Comparison of ENCODE assay signal across 8 cellular contexts in the genomic region with DNA sequence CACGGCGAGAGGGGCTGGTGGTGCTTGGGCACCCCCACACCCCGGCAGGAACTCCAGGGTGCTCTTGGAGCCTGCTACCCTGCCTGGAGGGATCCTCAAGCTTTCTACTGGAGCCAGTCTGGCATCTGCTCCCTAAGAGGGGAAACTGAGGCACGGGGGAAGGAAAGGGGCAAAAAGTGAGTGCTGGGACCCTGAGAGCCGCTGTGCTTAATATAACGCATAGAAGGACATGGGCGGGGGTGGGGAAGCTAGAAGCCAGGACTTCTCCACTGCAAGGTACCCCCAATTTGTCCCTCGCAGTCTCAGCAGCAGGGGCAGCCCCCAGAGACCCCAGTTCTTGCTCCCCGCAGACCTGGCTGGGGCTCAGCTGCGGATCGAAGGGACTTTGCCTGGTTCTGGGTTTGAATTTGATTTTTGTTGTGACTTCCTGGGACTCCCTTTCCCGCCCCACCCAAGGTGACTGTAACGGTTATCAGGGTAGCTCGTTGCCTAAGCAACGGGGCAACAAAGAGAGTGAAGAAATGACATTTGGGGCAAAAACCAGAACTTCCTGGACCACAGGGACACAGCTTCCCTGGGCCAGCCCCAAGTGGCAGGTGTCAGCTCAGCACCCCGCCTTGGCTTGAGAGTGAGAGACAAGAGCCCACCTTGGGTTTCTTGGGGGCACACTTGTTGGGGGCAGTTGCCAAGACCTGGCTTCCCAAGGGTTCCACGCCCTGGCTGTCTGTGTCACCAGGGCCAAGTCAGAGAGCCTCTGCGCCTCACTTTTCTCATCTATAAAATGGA. TPM values are rescaled to one million over a fixed set of nuclear protein-coding genes. Genes with fewer than 3 reads are reported as not detected.
DNase-seq lines count a peak whose midpoint lies in the region; ATAC-seq and TF ChIP-seq lines count a peak whose summit lies in the region.

No MANE protein-coding gene starts in this region.

- H3K36me3 Mint-ChIP-seq in activated CD8-positive, alpha-beta T cell treated with anti-CD3 and anti-CD28 coated beads for 36 hours (ENCODE audit: low read depth), result peaks cover 37% of the 10 kb centered on the region

- peaks cover 23 to 56% of the 10 kb centered on the region in 2 experiments for H3K4me1 ChIP-seq in neutrophil (ENCODE audit: control insufficient read depth in 1 of 2, insufficient read depth in 1 of 2, low read depth in 1 of 2, low read length in 1 of 2)

- peak overlapping the region; percentile 86 to 91 for H3K4me3 ChIP-seq in neutrophil (ENCODE audit: low read depth in 1 of 2, low read length in 1 of 2)

- no peaks in the 10 kb centered on the region for H3K9me3 ChIP-seq in neutrophil

- H3K27ac Mint-ChIP-seq in activated CD8-positive, alpha-beta T cell treated with anti-CD3 and anti-CD28 coated beads for 36 hours, result peak overlapping the region; percentile 98

- no peaks in the 10 kb centered on the region for H3K9me3 Mint-ChIP-seq in activated CD8-positive, alpha-beta T cell treated with anti-CD3 and anti-CD28 coated beads for 36 hours

- no peaks in the 10 kb centered on the region for H3K27me3 ChIP-seq in neutrophil

- H3K4me1 Mint-ChIP-seq in activated CD8-positive, alpha-beta T cell treated with anti-CD3 and anti-CD28 coated beads for 36 hours (ENCODE audit: low read depth), result peaks cover 31% of the 10 kb centered on the region

- intact Hi-C loops in activated CD8-positive, alpha-beta T cell treated with anti-CD3 and anti-CD28 coated beads for 36 hours (cut with micrococcal nuclease), result loop anchor here (2.0 kb wide), 1 partner anchor 13 kb away; no protein-coding TSS in a partner anchor

- H3K4me3 Mint-ChIP-seq in activated CD8-positive, alpha-beta T cell treated with anti-CD3 and anti-CD28 coated beads for 36 hours, result peak overlapping the region; percentile 99

- H3K27me3 Mint-ChIP-seq in activated CD8-positive, alpha-beta T cell treated with anti-CD3 and anti-CD28 coated beads for 36 hours, result no peaks in the 10 kb centered on the region

- POLR2A ChIA-PET in activated CD8-positive, alpha-beta T cell treated with anti-CD3 and anti-CD28 coated beads for 36 hours (lab: Charles Lee), result interaction anchor here (0.6 to 10.7 kb wide), 15 partner anchors 8 to 245 kb away, joined by 3 to 247 read pairs (median 6); a partner anchor contains a TSS

- TF ChIP-seq CTCF in C4-2B (conservative IDR thresholded peaks at IDR 0.05) (no peak), neutrophil (IDR thresholded peaks at IDR 0.05) (peak; percentile 80)
- no peak for TF ChIP-seq CTCF in activated CD8-positive, alpha-beta T cell treated with anti-CD3 and anti-CD28 coated beads for 36 hours (IDR thresholded peaks at IDR 0.05)

- peaks cover 14% of the 10 kb centered on the region for H3K36me3 ChIP-seq in neutrophil

- peak overlapping the region; percentile 51 for H3K27ac ChIP-seq in C4-2B
- H3K27ac ChIP-seq in neutrophil, result peak overlapping the region; percentile 94

- peak; percentile 39 for DNase-seq in LoVo (ENCODE audit: low spot score)
- DNase-seq in activated CD8-positive, alpha-beta T cell treated with anti-CD3 and anti-CD28 coated beads for 36 hours, result peak; percentile 88
- no peak for DNase-seq in NCI-H2227 (lab: John Stamatoyannopoulos, UW; ENCODE audit: unreplicated experiment)
- DNase-seq in NCI-H2029 treated with DMSO at 0.1 percent for 48 hours (lab: John Stamatoyannopoulos, UW), result no peak

- CTCF ChIA-PET in activated CD8-positive, alpha-beta T cell treated with anti-CD3 and anti-CD28 coated beads for 36 hours (lab: Charles Lee), result interaction anchor here (0.7 to 5.5 kb wide), 10 partner anchors 11 to 245 kb away, joined by 3 to 77 read pairs (median 4); a partner anchor contains a TSS

- peak; percentile 34 for ATAC-seq in activated CD8-positive, alpha-beta T cell treated with anti-CD3 and anti-CD28 coated beads for 36 hours
- peak; percentile 21 for ATAC-seq in esophagus mucosa
- no peak for ATAC-seq in GM19328 (IDR thresholded peaks at IDR 0.05; ENCODE audit: unreplicated experiment)

RNA-seq across cellular contexts. Expression of a gene that starts 0.6 kb away (rescaled TPM):
- total RNA-seq in activated CD8-positive, alpha-beta T cell treated with anti-CD3 and anti-CD28 coated beads for 36 hours, result 100 to 1,000 TPM; 185 to 186 TPM
- total RNA-seq in esophagus mucosa, result 4.8 TPM

RNA-seq across cellular contexts. Expression of a gene that starts 37.3 kb away (rescaled TPM):
- 100 to 1,000 TPM; 217 to 226 TPM for total RNA-seq in activated CD8-positive, alpha-beta T cell treated with anti-CD3 and anti-CD28 coated beads for 36 hours
- total RNA-seq in esophagus mucosa, result 59.6 TPM

RNA-seq across cellular contexts. Expression of a gene that starts 51.2 kb away (rescaled TPM):
- total RNA-seq in activated CD8-positive, alpha-beta T cell treated with anti-CD3 and anti-CD28 coated beads for 36 hours, result 100 to 1,000 TPM; 172 to 192 TPM
- total RNA-seq in esophagus mucosa, result 10.5 TPM

Comparison
In these comparisons a context has a peak if more than half of its experiments do, and no peak if none do; other contexts are left out.
1. DNase-seq: peak in LoVo (single experiment) and activated CD8-positive, alpha-beta T cell treated with anti-CD3 and anti-CD28 coated beads for 36 hours (single experiment); none in NCI-H2227 (single experiment) and NCI-H2029 treated with DMSO at 0.1 percent for 48 hours (single experiment).
2. RNA of a gene that starts 0.6 kb away (total RNA-seq): 185 to 186 TPM in activated CD8-positive, alpha-beta T cell treated with anti-CD3 and anti-CD28 coated beads for 36 hours; 4.8 TPM in esophagus mucosa (single experiment); every median in the first group is over 10 times any median in the second.
3. RNA of a gene that starts 51.2 kb away (total RNA-seq): 172 to 192 TPM in activated CD8-positive, alpha-beta T cell treated with anti-CD3 and anti-CD28 coated beads for 36 hours; 10.5 TPM in esophagus mucosa (single experiment); every median in the first group is over 10 times any median in the second.